Comparison of ENCODE assay signal across 19 cellular contexts in the genomic region with DNA sequence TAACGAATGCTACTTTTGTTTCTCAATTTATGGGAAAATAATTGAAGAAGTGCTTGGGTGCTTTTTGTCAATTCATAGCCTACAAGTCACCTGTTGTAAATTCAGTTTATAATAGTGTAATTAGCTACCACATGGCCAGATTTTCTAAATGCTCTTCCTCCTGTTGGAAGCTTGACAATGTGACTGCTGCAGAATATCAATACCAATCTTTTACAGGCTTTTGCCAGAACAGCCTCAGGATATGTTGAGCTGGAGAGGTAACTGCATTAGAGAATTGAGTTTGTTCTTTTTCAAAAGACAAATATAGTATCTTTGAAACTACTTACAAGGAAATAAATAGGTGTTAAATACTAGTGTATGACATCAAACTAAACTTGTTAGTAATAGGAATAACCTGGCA.
"Had no signal": no experiment of that assay in that cellular context is flagged by ENCODE, and none has a peak within 500 bp of the region (broad histone marks: within the 10 kb centered on the region; RNA-seq: fewer than 3 reads in every experiment).

No MANE protein-coding gene starts in this region.

- H3K4me1 ChIP-seq: SJSA1 had no signal

- H3K4me3 ChIP-seq: MG63, SJSA1, SK-N-MC had no signal

- H3K27ac ChIP-seq: SJSA1 had no signal

- FAIRE-seq: RCC 7860 had no signal

- H3K9me3 ChIP-seq: MG63, SJSA1 had no signal

- DNase-seq: KBM-7, MG63, NCI-H1436, NCI-H187, NCI-H2029, NCI-H2081 treated with DMSO at 0.1 percent for 48 hours, NCI-H2171, NCI-H226, NCI-H510A treated with DMSO at 0.1 percent for 48 hours, NCI-H526, NCI-H82, Right ventricle myocardium superior, RPMI8226, SIG-M5, T-helper 1 cell, T-helper 17 cell had no signal

- H3K36me3 ChIP-seq: MG63, SJSA1 had no signal

- ATAC-seq: T-helper 17 cell had no signal

- H3K27me3 ChIP-seq: SJSA1 had no signal
